19 cellular contexts compared by ENCODE assay signal in genomic region chr1:237164406-237165352, GRCh38.
DNase-seq lines count a peak whose midpoint lies in the region; ATAC-seq and TF ChIP-seq lines count a peak whose summit lies in the region.
"Had no signal": no experiment of that assay in that cellular context is flagged by ENCODE, and none has a peak within 500 bp of the region (broad histone marks: within the 10 kb centered on the region; RNA-seq: fewer than 3 reads in every experiment).

No MANE protein-coding gene starts in this region.

- H3K9me3 Mint-ChIP-seq in endodermal cell (no peaks in the 10 kb centered on the region), neural crest cell (no peaks in the 10 kb centered on the region)
- no peaks in the 10 kb centered on the region for H3K9me3 Mint-ChIP-seq in activated T-cell treated with anti-CD3 and anti-CD28 coated beads, Interleukin-2, amount 50 U/mL, for 4 hours
- H3K9me3 Mint-ChIP-seq: CD8-positive, alpha-beta T cell; T-cell had no signal

- H3K27ac Mint-ChIP-seq in endodermal cell = peak overlapping the region; percentile 58
- H3K27ac Mint-ChIP-seq in neural crest cell (ENCODE audit: unreplicated experiment) = peak overlapping the region; percentile 43
- H3K27ac Mint-ChIP-seq: CD8-positive, alpha-beta T cell; T-cell had no signal

- H3K4me3 Mint-ChIP-seq in endodermal cell = no peak overlapping the region
- H3K4me3 Mint-ChIP-seq in neural crest cell = no peak overlapping the region
- H3K4me3 Mint-ChIP-seq in activated T-cell treated with anti-CD3 and anti-CD28 coated beads, Interleukin-2, amount 50 U/mL, for 4 hours = no peak overlapping the region
- H3K4me3 Mint-ChIP-seq: CD8-positive, alpha-beta T cell; T-cell had no signal

- no peak overlapping the region for H3K27ac ChIP-seq in endodermal cell (ENCODE audit: low read depth, low read length)
- H3K27ac ChIP-seq: BLaER1 had no signal

- H3K27me3 ChIP-seq in endodermal cell (ENCODE audit: control insufficient read depth, insufficient read depth, low read length, poor library complexity, severe bottlenecking) = no peaks in the 10 kb centered on the region
- H3K27me3 ChIP-seq: BLaER1 had no signal

- WGBS in endodermal cell (ENCODE audit: insufficient coverage in 1 of 2, insufficient read length in 1 of 2), 2 experiments = 80 to 94% methylated on average over 1 to 7 of the region's 8 CpGs

- no peak overlapping the region for H3K4me3 ChIP-seq in endodermal cell (ENCODE audit: low read length)
- H3K4me3 ChIP-seq: BLaER1, K562 had no signal

- H3K4me1 Mint-ChIP-seq in endodermal cell (no peaks in the 10 kb centered on the region), neural crest cell (no peaks in the 10 kb centered on the region)
- no peaks in the 10 kb centered on the region for H3K4me1 Mint-ChIP-seq in activated T-cell treated with anti-CD3 and anti-CD28 coated beads, Interleukin-2, amount 50 U/mL, for 4 hours (ENCODE audit: low read depth)
- H3K4me1 Mint-ChIP-seq: T-cell had no signal

- no peaks in the 10 kb centered on the region for H3K9me3 ChIP-seq in endodermal cell (ENCODE audit: control insufficient read depth, low read length)
- H3K9me3 ChIP-seq: BLaER1 had no signal

- DNase-seq in endodermal cell = no peak
- no peak for DNase-seq in neural crest cell (ENCODE audit: low read depth, low spot score)
- DNase-seq in activated T-cell treated with anti-CD3 and anti-CD28 coated beads, Interleukin-2, amount 50 U/mL, for 4 hours = no peak
- DNase-seq in stimulated activated CD4-positive, alpha-beta T cell treated with anti-CD3 and anti-CD28 coated beads, Interleukin-4, amount 100 ng/mL, for 1 hour = no peak
- no peak for DNase-seq in central memory CD4-positive, alpha-beta T cell
- DNase-seq in GF-D8 (lab: John Stamatoyannopoulos, UW) = no peak
- DNase-seq: 8988T; CD8-positive, alpha-beta T cell; DMS79; NCI-H1436 treated with DMSO at 0.1 percent for 48 hours; NCI-H2081; NCI-H510A; SK-N-SH; T-cell had no signal

- H3K36me3 ChIP-seq in endodermal cell (ENCODE audit: control insufficient read depth, insufficient read depth, low read length) = no peaks in the 10 kb centered on the region
- H3K36me3 ChIP-seq: BLaER1 had no signal

- no peak overlapping the region for H3K9ac ChIP-seq in endodermal cell (ENCODE audit: extremely low read depth, low read length, poor library complexity, severe bottlenecking)
- H3K9ac ChIP-seq: BLaER1, SK-N-SH had no signal

- no peaks in the 10 kb centered on the region for H3K36me3 Mint-ChIP-seq in endodermal cell (ENCODE audit: low read depth)
- H3K36me3 Mint-ChIP-seq in neural crest cell (ENCODE audit: low read depth) = no peaks in the 10 kb centered on the region
- no peaks in the 10 kb centered on the region for H3K36me3 Mint-ChIP-seq in activated T-cell treated with anti-CD3 and anti-CD28 coated beads, Interleukin-2, amount 50 U/mL, for 4 hours (ENCODE audit: insufficient read depth)
- H3K36me3 Mint-ChIP-seq: CD8-positive, alpha-beta T cell; T-cell had no signal

- TF ChIP-seq CTCF in endodermal cell (conservative IDR thresholded peaks at IDR 0.05) (no peak), neural crest cell (conservative IDR thresholded peaks at IDR 0.05) (no peak)

- no peaks in the 10 kb centered on the region for H3K4me1 ChIP-seq in endodermal cell (ENCODE audit: control insufficient read depth, insufficient read depth, low read length)
- H3K4me1 ChIP-seq: BLaER1 had no signal

- peak; percentile 55 for ATAC-seq in GM18511 (IDR thresholded peaks at IDR 0.05; ENCODE audit: unreplicated experiment)
- ATAC-seq in HG02885 (IDR thresholded peaks at IDR 0.05; ENCODE audit: poor library complexity, unreplicated experiment) = peak; percentile 40
- no peak for ATAC-seq in activated T-cell treated with anti-CD3 and anti-CD28 coated beads, Interleukin-2, amount 50 U/mL, for 4 hours
- ATAC-seq: CD8-positive, alpha-beta T cell; K562; Panc1; T-cell had no signal

- no peaks in the 10 kb centered on the region for H3K27me3 Mint-ChIP-seq in endodermal cell (ENCODE audit: insufficient read depth)
- peaks cover 2% of the 10 kb centered on the region for H3K27me3 Mint-ChIP-seq in neural crest cell (ENCODE audit: low read depth)
- H3K27me3 Mint-ChIP-seq in activated T-cell treated with anti-CD3 and anti-CD28 coated beads, Interleukin-2, amount 50 U/mL, for 4 hours (ENCODE audit: low read depth) = no peaks in the 10 kb centered on the region

Comparison
In these comparisons a context has a peak if more than half of its experiments do, and no peak if none do; other contexts are left out.
1. ATAC-seq: peak in GM18511 (single experiment) and HG02885 (single experiment); none in activated T-cell treated with anti-CD3 and anti-CD28 coated beads, Interleukin-2, amount 50 U/mL, for 4 hours (0 of 2).